ENCODE assay signal across 9 cellular contexts in the genomic region with DNA sequence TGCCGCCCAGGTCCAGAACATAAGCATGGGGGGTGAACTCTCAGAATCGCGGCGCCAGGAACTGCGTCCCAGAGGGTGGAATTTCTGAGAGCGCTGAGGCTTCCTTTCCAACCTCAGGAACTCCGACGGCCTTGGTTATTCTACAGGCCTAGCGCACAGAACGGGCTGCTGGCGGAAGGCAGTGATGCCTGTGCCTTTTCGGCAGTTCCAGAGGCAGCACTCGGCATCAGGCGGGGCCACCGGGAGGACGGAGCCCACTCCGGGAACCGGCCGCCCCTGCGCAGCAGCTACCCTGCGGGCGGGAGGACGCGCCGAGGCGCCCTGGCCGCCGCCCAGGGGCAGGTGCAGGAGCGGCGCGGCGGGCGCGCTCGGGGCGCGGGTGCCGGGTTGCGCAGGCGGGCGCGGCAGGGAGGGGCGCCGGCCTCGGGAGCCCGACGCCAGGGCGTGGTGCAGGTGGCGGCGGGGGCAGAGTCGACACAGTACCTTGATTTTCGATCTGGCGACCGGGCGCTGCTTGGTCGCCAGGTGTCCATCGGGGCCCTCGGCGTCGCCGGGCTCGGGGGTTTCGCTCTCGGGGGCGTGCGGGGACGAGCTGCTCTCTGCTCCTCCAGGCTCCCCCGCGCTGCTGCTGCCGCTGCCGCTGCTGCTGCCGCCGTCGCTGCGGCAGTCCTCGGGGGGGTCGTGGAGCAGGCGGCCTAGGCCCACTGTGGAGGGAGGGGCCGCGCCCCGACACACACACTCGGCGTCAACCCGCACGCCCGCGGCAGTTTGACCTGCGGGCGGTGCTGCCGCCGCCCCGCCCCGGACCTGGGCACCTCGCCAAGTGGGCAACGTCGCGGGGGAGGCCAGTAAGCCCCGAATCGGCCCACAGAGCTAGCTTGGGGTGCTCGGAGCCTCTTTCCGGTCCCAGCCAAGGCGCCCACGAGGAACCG. TPM values are rescaled to one million over a fixed set of nuclear protein-coding genes. Genes with fewer than 3 reads are reported as not detected.
DNase-seq lines count a peak whose midpoint lies in the region; ATAC-seq, FAIRE-seq and TF ChIP-seq lines count a peak whose summit lies in the region.
"Had no signal": no experiment of that assay in that cellular context is flagged by ENCODE, and none has a peak within 500 bp of the region (broad histone marks: within the 10 kb centered on the region; RNA-seq: fewer than 3 reads in every experiment).

No MANE protein-coding gene starts in this region.

- H3K9me3 ChIP-seq in PC-3 (ENCODE audit: low read length) (no peaks in the 10 kb centered on the region), endothelial cell of umbilical vein (replicated peaks; ENCODE audit: control insufficient read depth, insufficient read depth, low read length) (no peaks in the 10 kb centered on the region), neural progenitor cell (ENCODE audit: low read depth) (no peaks in the 10 kb centered on the region)

- H3K9ac ChIP-seq in PC-3 (ENCODE audit: low read length) (peak overlapping the region; percentile 51), endothelial cell of umbilical vein (replicated peaks; ENCODE audit: extremely low read depth, insufficient read depth, low read length) (no peak overlapping the region), neural progenitor cell (no peak overlapping the region)

- POLR2A ChIA-PET in PC-3 (lab: Charles Lee; ENCODE audit: unreplicated experiment): no interaction called here
- POLR2A ChIA-PET in endothelial cell of umbilical vein (lab: Charles Lee): no interaction called here

- no peaks in the 10 kb centered on the region for H3F3A ChIP-seq in PC-3 (ENCODE audit: low read length, unreplicated experiment)
- peaks cover 30% of the 10 kb centered on the region for H3F3A ChIP-seq in neural progenitor cell (ENCODE audit: low read depth)

- peak overlapping the region; percentile 4; the same call in 1 of the 2 replicates for H3K27ac ChIP-seq in PC-3 (ENCODE audit: low read length)
- no peak overlapping the region for H3K27ac ChIP-seq in endothelial cell of umbilical vein (ENCODE audit: insufficient read depth, low read depth, low read length)
- H3K27ac ChIP-seq in neural progenitor cell: no peak overlapping the region

- peaks cover 2% of the 10 kb centered on the region for H3K36me3 Mint-ChIP-seq in activated CD4-positive, alpha-beta T cell treated with anti-CD3 and anti-CD28 coated beads, Interleukin-2, amount 10 ng/mL, durations not matched to agents 24 days and 14 days (ENCODE audit: low read depth)
- peaks cover 2% of the 10 kb centered on the region for H3K36me3 Mint-ChIP-seq in neural progenitor cell

- peak; percentile 57 for DNase-seq in activated CD4-positive, alpha-beta T cell treated with anti-CD3 and anti-CD28 coated beads, Interleukin-2, amount 10 ng/mL, durations not matched to agents 24 days and 14 days
- no peak for DNase-seq in activated CD4-positive, alpha-beta T cell treated with anti-CD3 and anti-CD28 coated beads, Interleukin-2, amount 50 U/mL, for 4 hours
- DNase-seq in PC-3: peak; percentile 60
- no peak for DNase-seq in endothelial cell of umbilical vein (ENCODE audit: low read depth, low spot score)
- peak; percentile 70 for DNase-seq in neural progenitor cell (ENCODE audit: low spot score)
- DNase-seq in G401 (ENCODE audit: low spot score): no peak
- no peak for DNase-seq in stimulated activated naive CD4-positive, alpha-beta T cell (lab: John Stamatoyannopoulos, UW)

- ATAC-seq in PC-3 (peak; percentile 41), HG03442 (IDR thresholded peaks at IDR 0.05; ENCODE audit: unreplicated experiment) (no peak)

- H3K27ac Mint-ChIP-seq in activated CD4-positive, alpha-beta T cell treated with anti-CD3 and anti-CD28 coated beads, Interleukin-2, amount 10 ng/mL, durations not matched to agents 24 days and 14 days: no peak overlapping the region
- no peak overlapping the region for H3K27ac Mint-ChIP-seq in neural progenitor cell

- H2AFZ ChIP-seq in PC-3 (ENCODE audit: low read length) (peak overlapping the region; percentile 97), endothelial cell of umbilical vein (ENCODE audit: low read depth, low read length) (no peak overlapping the region), neural progenitor cell (replicated peaks) (peak overlapping the region; percentile 83)

- H3K9me3 Mint-ChIP-seq in activated CD4-positive, alpha-beta T cell treated with anti-CD3 and anti-CD28 coated beads, Interleukin-2, amount 10 ng/mL, durations not matched to agents 24 days and 14 days: peaks cover 6% of the 10 kb centered on the region
- H3K9me3 Mint-ChIP-seq in neural progenitor cell: peaks cover 4% of the 10 kb centered on the region

- no peaks in the 10 kb centered on the region for H3K9me2 ChIP-seq in PC-3 (replicated peaks; ENCODE audit: low read length)

- TF ChIP-seq CTCF in PC-3 (conservative IDR thresholded peaks at IDR 0.05; ENCODE audit: low read depth, low read length) (no peak), endothelial cell of umbilical vein (IDR thresholded peaks at IDR 0.05; ENCODE audit: extremely low read depth in 1 of 2, insufficient read depth in 1 of 2, low read depth in 1 of 2, low read length in 2 of 2) (no peak), neural progenitor cell (IDR thresholded peaks at IDR 0.05) (no peak)

- H3K27me3 Mint-ChIP-seq in activated CD4-positive, alpha-beta T cell treated with anti-CD3 and anti-CD28 coated beads, Interleukin-2, amount 10 ng/mL, durations not matched to agents 24 days and 14 days: peaks cover 70% of the 10 kb centered on the region
- H3K27me3 Mint-ChIP-seq in neural progenitor cell (ENCODE audit: insufficient read depth, low read depth): peaks cover 69% of the 10 kb centered on the region

- no peak for FAIRE-seq in endothelial cell of umbilical vein (lab: Jason Lieb, UNC)
- FAIRE-seq: G401.6 had no signal

- H3K9me1 ChIP-seq in endothelial cell of umbilical vein (replicated peaks; ENCODE audit: control insufficient read depth, extremely low read depth, insufficient read depth, low read length): no peaks in the 10 kb centered on the region

- H4K20me1 ChIP-seq in PC-3 (ENCODE audit: low read length): no peaks in the 10 kb centered on the region
- H4K20me1 ChIP-seq in endothelial cell of umbilical vein (replicated peaks; ENCODE audit: control insufficient read depth, extremely low read depth, insufficient read depth, low read length): no peaks in the 10 kb centered on the region
- peaks cover 20% of the 10 kb centered on the region for H4K20me1 ChIP-seq in neural progenitor cell (ENCODE audit: low read depth)

- H3K4me1 ChIP-seq in PC-3 (ENCODE audit: insufficient read depth, low read length): peaks cover 29% of the 10 kb centered on the region
- no peaks in the 10 kb centered on the region for H3K4me1 ChIP-seq in endothelial cell of umbilical vein (ENCODE audit: control insufficient read depth, extremely low read depth, insufficient read depth, low read length)
- H3K4me1 ChIP-seq in neural progenitor cell: peaks cover 6% of the 10 kb centered on the region

- BruUV-seq in PC-3 (replicated peaks; lab: Mats Ljungman, UMichigan): no TSS peak
- BruUV-seq in endothelial cell of umbilical vein (replicated peaks; lab: Mats Ljungman, UMichigan): no TSS peak

- H3K4me1 Mint-ChIP-seq in activated CD4-positive, alpha-beta T cell treated with anti-CD3 and anti-CD28 coated beads, Interleukin-2, amount 10 ng/mL, durations not matched to agents 24 days and 14 days: peaks cover 4% of the 10 kb centered on the region
- H3K4me1 Mint-ChIP-seq in neural progenitor cell: peaks cover 11% of the 10 kb centered on the region

- H3K79me2 ChIP-seq in PC-3 (ENCODE audit: low read length) (peaks cover 25% of the 10 kb centered on the region), endothelial cell of umbilical vein (ENCODE audit: control insufficient read depth, insufficient read depth, low read length) (no peaks in the 10 kb centered on the region), neural progenitor cell (ENCODE audit: low read depth) (no peaks in the 10 kb centered on the region)

- in situ Hi-C loops in G401 (cut with HindIII; ENCODE audit: low sequenced_read_pairs): no loop called here

- no peak for TF ChIP-seq POLR2A in endothelial cell of umbilical vein (IDR thresholded peaks at IDR 0.05; ENCODE audit: low read depth, low read length)

- H3K36me3 ChIP-seq in PC-3 (ENCODE audit: low read depth, low read length) (no peaks in the 10 kb centered on the region), endothelial cell of umbilical vein (ENCODE audit: control insufficient read depth in 2 of 2, extremely low read depth in 1 of 2, insufficient read depth in 2 of 2, low read length in 2 of 2) (no peaks in the 10 kb centered on the region), neural progenitor cell (no peaks in the 10 kb centered on the region)

- intact Hi-C loops in activated CD4-positive, alpha-beta T cell treated with anti-CD3 and anti-CD28 coated beads, Interleukin-2, amount 10 ng/mL, durations not matched to agents 24 days and 14 days (cut with micrococcal nuclease): no loop called here
- intact Hi-C loops in PC-3 (cut with micrococcal nuclease): loop anchor here (2.0 to 5.0 kb wide), 2 partner anchors 90 to 196 kb away; no protein-coding TSS in a partner anchor
- intact Hi-C loops in endothelial cell of umbilical vein (cut with micrococcal nuclease): no loop called here

- dilution Hi-C loops in endothelial cell of umbilical vein (cut with MboI; ENCODE audit: extremely low pct_ligation_motif_present, low sequenced_read_pairs): no loop called here

- peak overlapping the region; percentile 89 for H3K4me2 ChIP-seq in PC-3 (ENCODE audit: low read length)
- H3K4me2 ChIP-seq in endothelial cell of umbilical vein (ENCODE audit: insufficient read depth, low read length): peak overlapping the region; percentile 39
- H3K4me2 ChIP-seq in neural progenitor cell: peak overlapping the region; percentile 93

- 0 out of 2 replicates have a peak, but pooled peaks cover 4% of the 10 kb centered on the region for H3K27me3 ChIP-seq in PC-3 (ENCODE audit: low read length)
- peaks cover 53 to 64% of the 10 kb centered on the region in 2 experiments for H3K27me3 ChIP-seq in endothelial cell of umbilical vein (ENCODE audit: control insufficient read depth in 2 of 2, insufficient read depth in 2 of 2, low read length in 2 of 2)
- H3K27me3 ChIP-seq in neural progenitor cell: peaks cover 85% of the 10 kb centered on the region

- CTCF ChIA-PET in PC-3 (lab: Charles Lee) (no interaction called here), endothelial cell of umbilical vein (lab: Charles Lee) (no interaction called here)

- peak overlapping the region; percentile 90 for H3K4me3 ChIP-seq in PC-3 (ENCODE audit: low read length)
- H3K4me3 ChIP-seq in endothelial cell of umbilical vein (replicated peaks in 1 of 3; ENCODE audit: insufficient read depth in 1 of 3, low read depth in 1 of 3, low read length in 3 of 3): no peak overlapping the region
- H3K4me3 ChIP-seq in neural progenitor cell: peak overlapping the region; percentile 62

- peak overlapping the region; percentile 66 for H3K4me3 Mint-ChIP-seq in activated CD4-positive, alpha-beta T cell treated with anti-CD3 and anti-CD28 coated beads, Interleukin-2, amount 10 ng/mL, durations not matched to agents 24 days and 14 days
- peak overlapping the region; percentile 80 for H3K4me3 Mint-ChIP-seq in neural progenitor cell

RNA-seq across cellular contexts. Expression of gene OVOL2, which starts 1.3 kb away (rescaled TPM):
- total RNA-seq in activated CD4-positive, alpha-beta T cell treated with anti-CD3 and anti-CD28 coated beads, Interleukin-2, amount 10 ng/mL, durations not matched to agents 24 days and 14 days: not detected in 2 replicates
- total RNA-seq in PC-3 (2014; rRNA removed) (23.1 and 36.4 TPM in 2 replicates), endothelial cell of umbilical vein (not detected in 2 replicates), neural progenitor cell (ENCODE audit: low replicate concordance) (0.25 and 0.62 TPM in 2 replicates)
- polyA plus RNA-seq in endothelial cell of umbilical vein: not detected in 2 replicates
- not detected in 2 replicates for polyA plus RNA-seq in endothelial cell of umbilical vein (2011; cell fraction: cytosol; rRNA removed)
- polyA plus RNA-seq in endothelial cell of umbilical vein (2011; cell fraction: nucleus; rRNA removed): not detected in 2 replicates
- not detected in 2 replicates for polyA plus RNA-seq in endothelial cell of umbilical vein (2012)
- polyA minus RNA-seq in endothelial cell of umbilical vein: not detected in 2 replicates
- not detected for polyA minus RNA-seq in endothelial cell of umbilical vein (2011; cell fraction: cytosol; rRNA and poly(A)+ RNA removed)
- not detected in 2 replicates for polyA minus RNA-seq in endothelial cell of umbilical vein (2011; cell fraction: nucleus; rRNA and poly(A)+ RNA removed)
- not detected in 2 replicates for total RNA-seq in G401 (2014; rRNA removed; shearing (Covaris generic))

Comparison
In these comparisons a context has a peak if more than half of its experiments do, and no peak if none do; other contexts are left out.
1. DNase-seq: peak in activated CD4-positive, alpha-beta T cell treated with anti-CD3 and anti-CD28 coated beads, Interleukin-2, amount 10 ng/mL, durations not matched to agents 24 days and 14 days (single experiment), PC-3 (single experiment) and neural progenitor cell (single experiment); none in activated CD4-positive, alpha-beta T cell treated with anti-CD3 and anti-CD28 coated beads, Interleukin-2, amount 50 U/mL, for 4 hours (0 of 2), endothelial cell of umbilical vein (single experiment), G401 (single experiment) and stimulated activated naive CD4-positive, alpha-beta T cell (0 of 6).
2. H3K4me2 ChIP-seq: peak in every context shown above with its lines; median percentile 93 in neural progenitor cell; 89 in PC-3; 39 in endothelial cell of umbilical vein.
3. H3K4me3 ChIP-seq: peak in PC-3 (single experiment) and neural progenitor cell (single experiment); none in endothelial cell of umbilical vein (0 of 3).
4. RNA of gene OVOL2, which starts 1.3 kb away (total RNA-seq): 23.1 to 36.4 TPM in PC-3; 0.25 to 0.62 TPM in neural progenitor cell, not detected in activated CD4-positive, alpha-beta T cell treated with anti-CD3 and anti-CD28 coated beads, Interleukin-2, amount 10 ng/mL, durations not matched to agents 24 days and 14 days, not detected in endothelial cell of umbilical vein and not detected in G401; every median in the first group is over 10 times any median in the second.